8 cellular contexts compared by ENCODE assay signal in the genomic region with DNA sequence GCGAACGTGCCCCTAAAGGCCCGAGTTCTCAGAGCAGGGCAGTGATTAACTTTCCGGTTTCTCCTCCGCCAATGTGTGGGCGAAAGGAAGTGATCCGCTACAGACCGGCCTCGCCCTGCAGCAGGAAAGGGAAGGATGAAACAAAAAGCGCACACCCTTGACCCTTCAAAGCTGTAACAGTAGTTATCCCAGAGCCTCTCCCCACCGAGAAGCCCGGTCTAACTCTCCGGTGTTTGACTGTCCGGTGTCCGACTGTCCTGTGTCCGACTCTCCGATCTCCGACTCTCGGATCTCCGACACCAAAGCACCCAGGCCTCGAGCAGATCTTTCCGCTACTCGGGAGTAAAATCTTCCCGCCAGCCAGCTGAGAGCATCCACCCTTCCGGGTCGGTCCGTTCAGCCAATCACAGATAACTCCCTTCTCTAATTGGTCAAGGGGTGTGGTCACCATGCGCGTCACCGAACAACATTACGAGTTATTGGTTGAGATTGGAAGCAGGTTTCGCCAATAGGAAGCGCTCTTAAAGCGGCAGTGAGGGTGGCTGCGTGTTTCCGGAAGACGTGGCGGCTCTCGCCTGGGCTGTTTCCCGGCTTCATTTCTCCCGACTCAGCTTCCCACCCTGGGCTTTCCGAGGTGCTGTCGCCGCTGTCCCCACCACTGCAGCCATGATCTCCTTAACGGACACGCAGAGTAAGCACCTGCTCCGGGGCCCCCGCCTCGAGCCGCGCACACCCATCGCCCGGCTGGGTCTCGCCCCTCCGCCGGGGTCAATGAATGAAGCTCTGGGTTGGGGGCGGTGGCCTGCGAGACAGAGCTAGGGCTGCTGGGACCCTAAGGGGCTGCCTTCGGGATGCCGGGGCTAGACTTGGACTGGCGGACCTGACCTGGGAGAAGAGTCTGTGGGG. TPM values are rescaled to one million over a fixed set of nuclear protein-coding genes. Genes with fewer than 3 reads are reported as not detected.
DNase-seq lines count a peak whose midpoint lies in the region; ATAC-seq and TF ChIP-seq lines count a peak whose summit lies in the region.

A gene with protein sequence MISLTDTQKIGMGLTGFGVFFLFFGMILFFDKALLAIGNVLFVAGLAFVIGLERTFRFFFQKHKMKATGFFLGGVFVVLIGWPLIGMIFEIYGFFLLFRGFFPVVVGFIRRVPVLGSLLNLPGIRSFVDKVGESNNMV (plus strand): TSS at position 532 of the 906 bp plus-strand sequence. CDS start 135 bp downstream, at position 667.
A gene with protein sequence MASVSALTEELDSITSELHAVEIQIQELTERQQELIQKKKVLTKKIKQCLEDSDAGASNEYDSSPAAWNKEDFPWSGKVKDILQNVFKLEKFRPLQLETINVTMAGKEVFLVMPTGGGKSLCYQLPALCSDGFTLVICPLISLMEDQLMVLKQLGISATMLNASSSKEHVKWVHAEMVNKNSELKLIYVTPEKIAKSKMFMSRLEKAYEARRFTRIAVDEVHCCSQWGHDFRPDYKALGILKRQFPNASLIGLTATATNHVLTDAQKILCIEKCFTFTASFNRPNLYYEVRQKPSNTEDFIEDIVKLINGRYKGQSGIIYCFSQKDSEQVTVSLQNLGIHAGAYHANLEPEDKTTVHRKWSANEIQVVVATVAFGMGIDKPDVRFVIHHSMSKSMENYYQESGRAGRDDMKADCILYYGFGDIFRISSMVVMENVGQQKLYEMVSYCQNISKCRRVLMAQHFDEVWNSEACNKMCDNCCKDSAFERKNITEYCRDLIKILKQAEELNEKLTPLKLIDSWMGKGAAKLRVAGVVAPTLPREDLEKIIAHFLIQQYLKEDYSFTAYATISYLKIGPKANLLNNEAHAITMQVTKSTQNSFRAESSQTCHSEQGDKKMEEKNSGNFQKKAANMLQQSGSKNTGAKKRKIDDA (minus strand): TSS at position 378 of the 906 bp plus-strand sequence. CDS start 2,065 bp downstream, outside the sequence.

- no peaks in the 10 kb centered on the region for H3K9me3 Mint-ChIP-seq in type B pancreatic cell

- TF ChIP-seq CTCF in GM13976 (IDR thresholded peaks at IDR 0.05; ENCODE audit: borderline replicate concordance, control extremely low read depth, extremely low read depth, insufficient read depth, missing control alignments) = no peak
- peak in 1 of 6 experiments; percentile 5 for TF ChIP-seq CTCF in adrenal gland (IDR thresholded peaks at IDR 0.05)
- TF ChIP-seq CTCF in heart left ventricle (IDR thresholded peaks at IDR 0.05) = no peak
- no peak for TF ChIP-seq CTCF in type B pancreatic cell (conservative IDR thresholded peaks at IDR 0.05)

- DNase-seq in GM13976 (ENCODE audit: low spot score) = peak; percentile 90
- peak; percentile 92 for DNase-seq in NCI-H1436 treated with DMSO at 0.1 percent for 48 hours (lab: John Stamatoyannopoulos, UW)
- DNase-seq in T follicular helper cell (ENCODE audit: low read depth) = peak; percentile 87
- DNase-seq in adrenal gland = peak; percentile 92 to 98 (median 97)
- peak; percentile 88 to 95 (median 93) for DNase-seq in heart left ventricle
- DNase-seq in pons (ENCODE audit: low spot score) = peak; percentile 100
- DNase-seq in type B pancreatic cell (ENCODE audit: extremely low spot score, unreplicated experiment) = peak; percentile 88

- H3K9me3 ChIP-seq in adrenal gland (replicated peaks in 1 of 3) = no peaks in the 10 kb centered on the region
- H3K9me3 ChIP-seq in heart left ventricle = no peaks in the 10 kb centered on the region

- no peaks in the 10 kb centered on the region for H3K27me3 ChIP-seq in adrenal gland
- H3K27me3 ChIP-seq in heart left ventricle = no peaks in the 10 kb centered on the region

- no peaks in the 10 kb centered on the region for H3K27me3 Mint-ChIP-seq in type B pancreatic cell

- H3K4me1 Mint-ChIP-seq in type B pancreatic cell (ENCODE audit: unreplicated experiment) = peaks cover 8% of the 10 kb centered on the region

- ATAC-seq in HG02852 (IDR thresholded peaks at IDR 0.05; ENCODE audit: unreplicated experiment) = peak; percentile 98
- peak; percentile 99 to 100 (median 99) for ATAC-seq in heart left ventricle

- H3K27ac ChIP-seq in adrenal gland (peak within 1 kb of the TSS; percentile 84 to 95 (median 88)), heart left ventricle (peak within 1 kb of the TSS; percentile 39 to 91 (median 88))

- whole genome bisulfite sequencing in adrenal gland, 4 donors = 0 to 1% (median 0%) methylated on average over 14 to 61 of the region's 61 CpGs
- WGBS in heart left ventricle, 4 donors = 0 to 1% (median 0%) methylated on average over 49 to 61 of the region's 61 CpGs

- TF ChIP-seq POLR2A in adrenal gland (IDR thresholded peaks at IDR 0.05) = peak; percentile 12 to 82
- TF ChIP-seq POLR2A in heart left ventricle (IDR thresholded peaks at IDR 0.05) = peak in 1 of 2 donors; percentile 72

- intact Hi-C loops in adrenal gland (cut with DNase I) = loop anchor here in 1 of 2 donors (10.0 kb wide), 1 partner anchor 153 kb away; a partner anchor contains a TSS
- intact Hi-C loops in heart left ventricle (cut with DNase I) = loop anchor here in 7 of 10 donors (5.0 to 10.0 kb wide), 6 partner anchors 64 to 183 kb away; a partner anchor contains a TSS

- peak within 1 kb of the TSS; percentile 70 to 99 (median 94) for H3K4me3 ChIP-seq in adrenal gland
- peak within 1 kb of the TSS; percentile 77 to 97 (median 90) for H3K4me3 ChIP-seq in heart left ventricle

- no peak within 1 kb of the TSS for H3K4me3 Mint-ChIP-seq in type B pancreatic cell

- in situ Hi-C loops in GM13976 (cut with MboI; ENCODE audit: low sequenced_read_pairs, unreplicated experiment) = no loop called here

- H3K36me3 ChIP-seq in adrenal gland (replicated peaks in 1 of 2) = peaks cover 0 to 13% of the 10 kb centered on the region in 2 donors
- peaks cover 0 to 28% (median 22%) of the 10 kb centered on the region in 9 donors for H3K36me3 ChIP-seq in heart left ventricle

- H3K27ac Mint-ChIP-seq in type B pancreatic cell = no peak within 1 kb of the TSS

- H3K4me1 ChIP-seq in adrenal gland (replicated peaks in 1 of 2) (peaks cover 26 to 60% of the 10 kb centered on the region in 2 donors), heart left ventricle (peaks cover 8 to 57% (median 44%) of the 10 kb centered on the region in 12 donors)

- H3K36me3 Mint-ChIP-seq in type B pancreatic cell = peaks cover 4% of the 10 kb centered on the region

RNA-seq across cellular contexts. Expression of the first gene that starts in this region (rescaled TPM):
- total RNA-seq in adrenal gland = 10 to 100 TPM; 12.9 to 51.1 (median 35.2) TPM
- polyA plus RNA-seq in adrenal gland = 10 to 100 TPM; 16.1 to 75.1 (median 20.1) TPM
- total RNA-seq in heart left ventricle = 10 to 100 TPM; 12.9 to 32.0 (median 22.1) TPM
- polyA plus RNA-seq in heart left ventricle = 10 to 100 TPM; 13.2 to 43.7 TPM
- total RNA-seq in type B pancreatic cell (ENCODE audit: low replicate concordance) = 36.3 and 65.9 TPM in 2 replicates

RNA-seq across cellular contexts. Expression of the second gene that starts in this region (rescaled TPM):
- total RNA-seq in adrenal gland (10 to 100 TPM; 15.5 to 42.1 (median 28.0) TPM), heart left ventricle (10 to 100 TPM; 17.1 to 39.3 (median 27.4) TPM), type B pancreatic cell (ENCODE audit: low replicate concordance) (25.6 and 36.1 TPM in 2 replicates)
- polyA plus RNA-seq in adrenal gland (10 to 100 TPM; 12.6 to 21.7 (median 14.6) TPM), heart left ventricle (10 to 100 TPM in 1 of 2 donors, 1 to 10 TPM in 1; 9.0 to 21.2 TPM)

Comparison
In these comparisons a context has a peak if more than half of its experiments do, and no peak if none do; other contexts are left out.
1. Peak in every context shown above with its lines: DNase-seq, ATAC-seq, H3K4me3 ChIP-seq and H3K27ac ChIP-seq.